ENCODE assay signal across 21 cellular contexts in the genomic region with DNA sequence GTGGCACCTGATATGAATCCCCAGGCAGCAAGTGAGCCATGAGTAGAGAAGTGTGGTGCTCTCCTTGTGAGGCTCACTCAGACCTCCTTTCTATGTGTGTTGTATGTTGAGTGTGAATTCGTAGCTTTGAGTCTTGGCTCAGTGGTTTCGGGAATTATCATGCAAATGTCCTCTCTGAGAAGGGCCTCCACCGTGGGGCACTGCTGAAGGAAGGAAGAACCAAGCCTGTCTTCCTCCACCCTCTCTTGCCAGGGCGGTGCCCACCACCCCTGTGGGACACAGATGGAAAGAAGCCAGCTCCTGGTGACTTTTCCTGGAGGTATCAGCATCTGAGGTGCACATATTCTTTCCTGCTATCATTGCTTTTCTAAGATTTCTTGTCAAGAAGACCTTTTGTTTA.
A peak's percentile ranks its signal among the peaks of the same experiment; 100 is the strongest.
DNase-seq lines count a peak whose midpoint lies in the region; ATAC-seq, FAIRE-seq and TF ChIP-seq lines count a peak whose summit lies in the region.
"Had no signal": no experiment of that assay in that cellular context is flagged by ENCODE, and none has a peak within 500 bp of the region (broad histone marks: within the 10 kb centered on the region; RNA-seq: fewer than 3 reads in every experiment).

No MANE protein-coding gene starts in this region.

- no peaks in the 10 kb centered on the region for H3K9me3 ChIP-seq in NT2/D1 (ENCODE audit: insufficient read depth, low read length)
- H3K9me3 ChIP-seq in H1 (ENCODE audit: insufficient read depth in 2 of 2, low read depth in 1 of 2, low read length in 1 of 2) = no peaks in the 10 kb centered on the region
- no peaks in the 10 kb centered on the region for H3K9me3 ChIP-seq in neural cell (ENCODE audit: low read length)
- no peaks in the 10 kb centered on the region for H3K9me3 ChIP-seq in mucosa of descending colon
- H3K9me3 ChIP-seq: BLaER1, Caco-2 had no signal

- H2BK120ac ChIP-seq in H1 (replicated peaks; ENCODE audit: low read depth, low read length) = no peak overlapping the region

- no peak overlapping the region for H3K27ac Mint-ChIP-seq in effector memory CD8-positive, alpha-beta T cell
- H3K27ac Mint-ChIP-seq: B cell; CD4-positive, CD25-positive, alpha-beta regulatory T cell; CD8-positive, alpha-beta T cell had no signal

- no peak overlapping the region for H2BK12ac ChIP-seq in H1 (ENCODE audit: low read depth, low read length)

- H3K36me3 ChIP-seq in NT2/D1 (ENCODE audit: insufficient read depth, insufficient read length, low read length) = no peaks in the 10 kb centered on the region
- H3K36me3 ChIP-seq in H1 (ENCODE audit: control insufficient read depth in 2 of 4, insufficient read depth in 4 of 4, low read length in 3 of 4) = no peaks in the 10 kb centered on the region
- peaks cover 3% of the 10 kb centered on the region for H3K36me3 ChIP-seq in neural cell (ENCODE audit: insufficient read depth, low read length)
- H3K36me3 ChIP-seq in mucosa of descending colon (ENCODE audit: low read depth) = no peaks in the 10 kb centered on the region
- H3K36me3 ChIP-seq: BLaER1 had no signal

- H4K91ac ChIP-seq in H1 (replicated peaks; ENCODE audit: insufficient read length, low read length) = no peak overlapping the region

- TF ChIP-seq POLR2A in H1 (IDR thresholded peaks at IDR 0.05; ENCODE audit: control extremely low read depth in 1 of 2, low read depth in 2 of 2, low read length in 2 of 2) = no peak

- peak; percentile 16 for DNase-seq in NT2/D1 (ENCODE audit: low read depth, low spot score)
- no peak for DNase-seq in H1 (ENCODE audit: low read depth in 1 of 2, low spot score in 2 of 2)
- DNase-seq in effector memory CD8-positive, alpha-beta T cell = no peak
- no peak for DNase-seq in mucosa of descending colon
- DNase-seq in NCI-H748 treated with DMSO at 0.1 percent for 48 hours (lab: John Stamatoyannopoulos, UW) = no peak
- DNase-seq: Caco-2; CD4-positive, CD25-positive, alpha-beta regulatory T cell; CD8-positive, alpha-beta T cell; DMS153; DND-41; GOT3; H9 had no signal

- H4K20me1 ChIP-seq in H1 (replicated peaks in 1 of 2; ENCODE audit: control insufficient read depth in 1 of 2, insufficient read depth in 2 of 2, low read length in 2 of 2) = no peaks in the 10 kb centered on the region
- H4K20me1 ChIP-seq in neural cell (ENCODE audit: insufficient read depth) = no peaks in the 10 kb centered on the region
- H4K20me1 ChIP-seq: BLaER1 had no signal

- peaks cover 0 to 2% of the 10 kb centered on the region in 2 donors for H3K9me3 Mint-ChIP-seq in effector memory CD8-positive, alpha-beta T cell
- H3K9me3 Mint-ChIP-seq: CD4-positive, CD25-positive, alpha-beta regulatory T cell; CD8-positive, alpha-beta T cell; H9 had no signal

- no peak for TF ChIP-seq EP300 in H1 (IDR thresholded peaks at IDR 0.05; ENCODE audit: borderline replicate concordance in 1 of 2, low read depth in 2 of 2, low read length in 2 of 2)
- TF ChIP-seq EP300 in neural cell (conservative IDR thresholded peaks at IDR 0.05; ENCODE audit: poor library complexity, severe bottlenecking) = no peak

- H3K27me3 Mint-ChIP-seq in effector memory CD8-positive, alpha-beta T cell = no peaks in the 10 kb centered on the region
- H3K27me3 Mint-ChIP-seq: B cell; CD4-positive, CD25-positive, alpha-beta regulatory T cell had no signal

- H2BK15ac ChIP-seq in H1 (ENCODE audit: low read length) = 0 out of 2 replicates have a peak overlapping the region, but pooled peaks have one; percentile 6

- H3K27ac ChIP-seq in H1 (ENCODE audit: low read depth, low read length) (no peak overlapping the region), neural cell (ENCODE audit: low read length) (peak overlapping the region; percentile 81)
- H3K27ac ChIP-seq: BLaER1, C4-2B had no signal

- H3K79me2 ChIP-seq in H1 (ENCODE audit: control insufficient read depth in 1 of 2, insufficient read depth in 2 of 2, low read length in 2 of 2) (no peaks in the 10 kb centered on the region), neural cell (replicated peaks; ENCODE audit: insufficient read depth, low read length) (no peaks in the 10 kb centered on the region)

- H4K5ac ChIP-seq in H1 (ENCODE audit: insufficient read length, low read depth, low read length) = no peak overlapping the region

- H3K4ac ChIP-seq in H1 (replicated peaks; ENCODE audit: insufficient read length, low read depth, low read length) = no peak overlapping the region

- no peaks in the 10 kb centered on the region for H3K9me2 ChIP-seq in neural cell (ENCODE audit: insufficient read depth, low read length)

- POLR2A ChIA-PET in H1 (lab: Charles Lee; ENCODE audit: partially characterized antibody) = no interaction called here

- intact Hi-C loops in mucosa of descending colon (cut with DNase I, micrococcal nuclease) = no loop called here

- H3K23ac ChIP-seq in H1 (ENCODE audit: insufficient read length) = no peak overlapping the region

- ATAC-seq in effector memory CD8-positive, alpha-beta T cell (replicated peaks) = no peak
- ATAC-seq in mucosa of descending colon (no peak), GM21367 (IDR thresholded peaks at IDR 0.05; ENCODE audit: unreplicated experiment) (no peak)
- ATAC-seq: CD8-positive, alpha-beta T cell; HCT116 had no signal

- WGBS in H1 (ENCODE audit: extremely low coverage in 1 of 2, insufficient coverage in 1 of 2, insufficient read length in 1 of 2, insufficient replicate concordance in 2 of 2, low coverage in 1 of 2, low lambda C conversion rate in 2 of 2, missing lambda C conversion rate in 1 of 2), 2 experiments = 59% methylated on average over 4 of the region's 4 CpGs; no CpG with 5 or more reads in 1 of the 2 experiments

- no peak overlapping the region for H2BK5ac ChIP-seq in H1 (ENCODE audit: low read depth, low read length)

- H3K79me1 ChIP-seq in H1 (ENCODE audit: low read depth, low read length) = no peaks in the 10 kb centered on the region

- H3K56ac ChIP-seq in H1 (replicated peaks; ENCODE audit: insufficient read length, low read depth, low read length) = no peak overlapping the region

- no peaks in the 10 kb centered on the region for H3K23me2 ChIP-seq in H1 (ENCODE audit: low read depth, low read length)

- no peaks in the 10 kb centered on the region for H3F3A ChIP-seq in neural cell (ENCODE audit: insufficient read depth, low read length, poor library complexity, severe bottlenecking)

- H3K27me3 ChIP-seq in NT2/D1 (ENCODE audit: insufficient read depth, insufficient read length) = no peaks in the 10 kb centered on the region
- no peaks in the 10 kb centered on the region for H3K27me3 ChIP-seq in H1 (replicated peaks in 1 of 4; ENCODE audit: control insufficient read depth in 3 of 4, extremely low read depth in 1 of 4, insufficient read depth in 3 of 4, low read length in 3 of 4)
- H3K27me3 ChIP-seq in neural cell (ENCODE audit: insufficient read depth, low read depth, low read length) = no peaks in the 10 kb centered on the region
- H3K27me3 ChIP-seq: BLaER1 had no signal

- TF ChIP-seq RAD21 in H1 (IDR thresholded peaks at IDR 0.05 in 1 of 2, conservative IDR thresholded peaks at IDR 0.05 in 1 of 2; ENCODE audit: low read depth in 2 of 2, low read length in 2 of 2) = no peak
- TF ChIP-seq RAD21 in neural cell (conservative IDR thresholded peaks at IDR 0.05) = no peak

- H3K4me2 ChIP-seq in H1 (ENCODE audit: insufficient read depth in 1 of 2, low read depth in 2 of 2, low read length in 2 of 2) = 0 out of 4 replicates have a peak overlapping the region, but pooled peaks of 1 of the 2 experiments have one; percentile 2
- H3K4me2 ChIP-seq in neural cell (ENCODE audit: low read length) = no peak overlapping the region
- H3K4me2 ChIP-seq: BLaER1 had no signal

- H3K9ac ChIP-seq in NT2/D1 (ENCODE audit: insufficient read length, low read depth) = no peak overlapping the region
- H3K9ac ChIP-seq in H1 (replicated peaks in 1 of 4; ENCODE audit: extremely low read depth in 1 of 4, low read depth in 3 of 4, low read length in 3 of 4) = no peak overlapping the region
- no peak overlapping the region for H3K9ac ChIP-seq in neural cell (ENCODE audit: low read length)
- H3K9ac ChIP-seq: BLaER1 had no signal

- H2AFZ ChIP-seq in H1 (ENCODE audit: low read length) (no peak overlapping the region), neural cell (ENCODE audit: low read depth, low read length) (no peak overlapping the region)

- H2AK5ac ChIP-seq in H1 (ENCODE audit: low read depth, low read length) = no peak overlapping the region

- no peak overlapping the region for H3K18ac ChIP-seq in H1 (ENCODE audit: extremely low read depth, low read length)

- no peaks in the 10 kb centered on the region for H3K4me1 ChIP-seq in NT2/D1 (ENCODE audit: insufficient read depth, insufficient read length)
- H3K4me1 ChIP-seq in H1 (replicated peaks in 1 of 4; ENCODE audit: control insufficient read depth in 3 of 4, insufficient read depth in 4 of 4, low read length in 3 of 4) = peaks cover 0 to 6% (median 4%) of the 10 kb centered on the region in 4 experiments; a peak in 5 of 7 replicates
- H3K4me1 ChIP-seq in mucosa of descending colon (ENCODE audit: low read depth) = no peaks in the 10 kb centered on the region
- H3K4me1 ChIP-seq: Caco-2 had no signal

- H2BK20ac ChIP-seq in H1 (ENCODE audit: low read length) = no peak overlapping the region

- FAIRE-seq in H1 (lab: Jason Lieb, UNC) = no peak
- FAIRE-seq: A204.1, G401.6, GM12892 had no signal

- CTCF ChIA-PET in H1 (lab: Charles Lee; ENCODE audit: partially characterized antibody) = interaction anchor here (0.7 to 1.1 kb wide), 4 partner anchors 39 to 287 kb away, joined by 3 to 4 read pairs (median 3); no protein-coding TSS in a partner anchor

- H3K4me3 ChIP-seq in NT2/D1 (ENCODE audit: insufficient read length, low read depth) = no peak overlapping the region
- H3K4me3 ChIP-seq in H1 (ENCODE audit: extremely low read depth in 1 of 4, insufficient read depth in 2 of 4, low read depth in 3 of 4, low read length in 4 of 4) = no peak overlapping the region
- H3K4me3 ChIP-seq in neural cell (ENCODE audit: low read length) = no peak overlapping the region
- H3K4me3 ChIP-seq in mucosa of descending colon = no peak overlapping the region
- H3K4me3 ChIP-seq: BLaER1 had no signal

- no peaks in the 10 kb centered on the region for H3K4me1 Mint-ChIP-seq in effector memory CD8-positive, alpha-beta T cell (ENCODE audit: low read depth in 2 of 2)
- H3K4me1 Mint-ChIP-seq: B cell; CD4-positive, CD25-positive, alpha-beta regulatory T cell had no signal

- H3K36me3 Mint-ChIP-seq in effector memory CD8-positive, alpha-beta T cell (ENCODE audit: insufficient read depth) = no peaks in the 10 kb centered on the region
- H3K36me3 Mint-ChIP-seq: CD4-positive, CD25-positive, alpha-beta regulatory T cell; CD8-positive, alpha-beta T cell had no signal

- no peak overlapping the region for H4K8ac ChIP-seq in H1 (ENCODE audit: extremely low read depth, insufficient read depth, low read length)

- no peak overlapping the region for H3K14ac ChIP-seq in H1 (ENCODE audit: insufficient read length)

- no peak for TF ChIP-seq CTCF in H1 (IDR thresholded peaks at IDR 0.05; ENCODE audit: control extremely low read depth in 1 of 3, insufficient read depth in 1 of 3, low read depth in 1 of 3, low read length in 3 of 3)
- TF ChIP-seq CTCF in neural cell (IDR thresholded peaks at IDR 0.05; ENCODE audit: poor library complexity, severe bottlenecking) = no peak
- no peak for TF ChIP-seq CTCF in mucosa of descending colon (IDR thresholded peaks at IDR 0.05)

- H3K4me3 Mint-ChIP-seq in effector memory CD8-positive, alpha-beta T cell = no peak overlapping the region
- H3K4me3 Mint-ChIP-seq: B cell; CD4-positive, CD25-positive, alpha-beta regulatory T cell; CD8-positive, alpha-beta T cell; H9 had no signal
